Comparison of ENCODE assay signal across 23 cellular contexts in genomic region chr10:100568937-100569336, GRCh38.
"Had no signal": no experiment of that assay in that cellular context is flagged by ENCODE, and none has a peak within 500 bp of the region (broad histone marks: within the 10 kb centered on the region; RNA-seq: fewer than 3 reads in every experiment).

No MANE protein-coding gene starts in this region.

- ATAC-seq: activated CD8-positive, alpha-beta T cell treated with anti-CD3 and anti-CD28 coated beads, Interleukin-2, amount 10 ng/mL, durations not matched to agents 7 days and 5 days had no signal

- H3K4me1 Mint-ChIP-seq: activated naive CD4-positive, alpha-beta T cell treated with anti-CD3 and anti-CD28 coated beads, Interleukin-2, amount 10 ng/mL, durations not matched to agents 7 days and 5 days; activated naive CD8-positive, alpha-beta T cell treated with anti-CD3 and anti-CD28 coated beads for 36 hours; WTC11 had no signal

- H3K27ac ChIP-seq: brain microvascular endothelial cell, cardiac muscle cell, Peyer's patch, RWPE1, SJCRH30 had no signal

- H3K27ac Mint-ChIP-seq: activated CD8-positive, alpha-beta T cell treated with anti-CD3 and anti-CD28 coated beads, Interleukin-2, amount 10 ng/mL, durations not matched to agents 7 days and 5 days; activated naive CD4-positive, alpha-beta T cell treated with anti-CD3 and anti-CD28 coated beads, Interleukin-2, amount 10 ng/mL, durations not matched to agents 7 days and 5 days; activated naive CD8-positive, alpha-beta T cell treated with anti-CD3 and anti-CD28 coated beads for 36 hours; activated T-cell treated with anti-CD3 and anti-CD28 coated beads, Interleukin-2, amount 50 U/mL, for 72 hours; activated T-helper 2 cell treated with anti-CD3 and anti-CD28 coated beads, Interferon-gamma antibody, Interleukin-2, Interleukin-4, amounts not matched to agents 10 μg/mL and 5 μg/mL and 100 μg/mL, durations not matched to agents 14 hours and 24 hours and 36 hours; T-helper 1 cell treated with Interleukin-12 subunit alpha and Interleukin-12 subunit beta and Interleukin-4 antibody, amounts not matched to agents 30 μg/mL and 1 μg/mL, for 36 hours; WTC11 had no signal

- H3K27me3 ChIP-seq: Peyer's patch had no signal

- H3K4me1 ChIP-seq: Peyer's patch, SJCRH30 had no signal

- H3K36me3 ChIP-seq: brain microvascular endothelial cell, cardiac muscle cell, Peyer's patch, SJCRH30 had no signal

- H3K9me3 Mint-ChIP-seq: activated naive CD4-positive, alpha-beta T cell treated with anti-CD3 and anti-CD28 coated beads, Interleukin-2, amount 10 ng/mL, durations not matched to agents 7 days and 5 days; activated naive CD8-positive, alpha-beta T cell treated with anti-CD3 and anti-CD28 coated beads for 36 hours; activated T-cell treated with anti-CD3 and anti-CD28 coated beads, Interleukin-2, amount 50 U/mL, for 72 hours; activated T-helper 2 cell treated with anti-CD3 and anti-CD28 coated beads, Interferon-gamma antibody, Interleukin-2, Interleukin-4, amounts not matched to agents 10 μg/mL and 5 μg/mL and 100 μg/mL, durations not matched to agents 14 hours and 24 hours and 36 hours; T-helper 1 cell treated with Interleukin-12 subunit alpha and Interleukin-12 subunit beta and Interleukin-4 antibody, amounts not matched to agents 30 μg/mL and 1 μg/mL, for 36 hours; WTC11 had no signal

- H3K36me3 Mint-ChIP-seq: activated naive CD4-positive, alpha-beta T cell treated with anti-CD3 and anti-CD28 coated beads, Interleukin-2, amount 10 ng/mL, durations not matched to agents 7 days and 5 days; activated naive CD8-positive, alpha-beta T cell treated with anti-CD3 and anti-CD28 coated beads for 36 hours; WTC11 had no signal

- H3K9me3 ChIP-seq: Peyer's patch, SJCRH30 had no signal

- H3K4me3 ChIP-seq: Peyer's patch had no signal

- H3K4me3 Mint-ChIP-seq: activated CD8-positive, alpha-beta T cell treated with anti-CD3 and anti-CD28 coated beads, Interleukin-2, amount 10 ng/mL, durations not matched to agents 7 days and 5 days; activated naive CD4-positive, alpha-beta T cell treated with anti-CD3 and anti-CD28 coated beads, Interleukin-2, amount 10 ng/mL, durations not matched to agents 7 days and 5 days; activated naive CD8-positive, alpha-beta T cell treated with anti-CD3 and anti-CD28 coated beads for 36 hours; activated T-cell treated with anti-CD3 and anti-CD28 coated beads, Interleukin-2, amount 50 U/mL, for 72 hours; T-helper 1 cell treated with Interleukin-12 subunit alpha and Interleukin-12 subunit beta and Interleukin-4 antibody, amounts not matched to agents 30 μg/mL and 1 μg/mL, for 36 hours; WTC11 had no signal

- DNase-seq: activated CD4-positive, alpha-beta T cell treated with anti-CD3 and anti-CD28 coated beads, Interleukin-2, amount 50 U/mL, for 4 hours; activated CD4-positive, CD25-positive, alpha-beta regulatory T cell treated with anti-CD3 and anti-CD28 coated beads, Interleukin-2, amount 50 U/mL, for 72 hours; activated CD8-positive, alpha-beta T cell treated with anti-CD3 and anti-CD28 coated beads, Interleukin-2, amount 10 ng/mL, durations not matched to agents 7 days and 5 days; activated gamma-delta T cell treated with Interleukin-2 at 50 U/mL for 16 hours; activated naive CD4-positive, alpha-beta T cell treated with anti-CD3 and anti-CD28 coated beads, Interleukin-2, amount 10 ng/mL, durations not matched to agents 7 days and 5 days; activated naive CD8-positive, alpha-beta T cell treated with anti-CD3 and anti-CD28 coated beads for 36 hours; brain microvascular endothelial cell; Karpas-422; MM.1S; NCI-H1105 treated with DMSO at 0.1 percent for 48 hours; NCI-H1436 treated with DMSO at 0.1 percent for 48 hours; NCI-H187 treated with DMSO at 0.1 percent for 48 hours; NCI-H2081 treated with DMSO at 0.1 percent for 48 hours; NCI-H526 treated with DMSO at 0.1 percent for 48 hours; Right ventricle myocardium superior had no signal
